22 cellular contexts compared by ENCODE assay signal in the genomic region with DNA sequence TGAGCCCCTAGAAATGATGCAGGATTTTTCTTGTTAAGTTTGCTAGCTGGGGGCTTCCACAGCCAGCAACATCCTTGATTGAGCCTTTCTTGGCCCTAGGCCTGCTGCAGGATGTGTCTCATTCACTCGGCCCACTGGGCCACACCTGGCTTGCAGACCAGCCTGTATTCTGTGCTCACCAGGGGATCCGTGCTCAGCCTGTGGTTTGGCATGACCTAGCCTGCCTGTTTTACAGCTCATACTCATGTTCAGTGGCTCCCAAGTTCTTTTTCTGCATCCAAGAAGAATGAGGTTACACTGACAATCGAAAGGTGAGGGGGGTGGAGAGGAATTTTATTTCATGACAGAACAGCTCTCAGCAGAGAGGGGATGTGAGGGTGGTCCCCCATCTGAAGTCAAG.
"Had no signal": no experiment of that assay in that cellular context is flagged by ENCODE, and none has a peak within 500 bp of the region (broad histone marks: within the 10 kb centered on the region; RNA-seq: fewer than 3 reads in every experiment).

No MANE protein-coding gene starts in this region.

- H3K4me3 ChIP-seq: coronary artery, gastrocnemius medialis, heart right ventricle, left ventricle myocardium inferior, lower lobe of right lung, neural progenitor cell, pancreas, smooth muscle cell had no signal

- ATAC-seq: esophagus mucosa; gastrocnemius medialis; heart right ventricle; left cardiac atrium; lower lobe of right lung; natural killer cell treated with Interleukin-12 subunit alpha and Interleukin-12 subunit beta and Interleukin-15 and Interleukin-18, amount 100 ng/mL, for 72 hours; pancreas; right cardiac atrium had no signal

- H3K36me3 ChIP-seq: gastrocnemius medialis, heart right ventricle, left ventricle myocardium inferior, lower lobe of right lung, neural progenitor cell, pancreas had no signal

- H3K4me1 ChIP-seq: gastrocnemius medialis, heart right ventricle, left ventricle myocardium inferior, lower lobe of right lung, neural progenitor cell, pancreas had no signal

- H3K9me3 ChIP-seq: gastrocnemius medialis, pancreas had no signal

- H3K27ac ChIP-seq: coronary artery, gastrocnemius medialis, heart right ventricle, left ventricle myocardium inferior, lower lobe of right lung, neural progenitor cell, pancreas had no signal

- H3K27me3 ChIP-seq: gastrocnemius medialis, heart right ventricle, neural progenitor cell, pancreas had no signal

- DNase-seq: effector CD4-positive, alpha-beta T cell; endodermal cell; gastrocnemius medialis; heart right ventricle; hypothalamus; islet precursor cell; left cardiac atrium; left ventricle myocardium inferior; lower lobe of right lung; mesenchymal stem cell; midbrain; occipital lobe; pancreas; stimulated activated CD4-positive, alpha-beta T cell treated with anti-CD3 and anti-CD28 coated beads, Interleukin-2, amount 100 ng/mL, for 48 hours; stimulated activated naive CD4-positive, alpha-beta T cell treated with Interleukin-2 at 50 U/mL for 16 hours; trophoblast cell had no signal
